Comparison of ENCODE assay signal across 25 cellular contexts in the genomic region with DNA sequence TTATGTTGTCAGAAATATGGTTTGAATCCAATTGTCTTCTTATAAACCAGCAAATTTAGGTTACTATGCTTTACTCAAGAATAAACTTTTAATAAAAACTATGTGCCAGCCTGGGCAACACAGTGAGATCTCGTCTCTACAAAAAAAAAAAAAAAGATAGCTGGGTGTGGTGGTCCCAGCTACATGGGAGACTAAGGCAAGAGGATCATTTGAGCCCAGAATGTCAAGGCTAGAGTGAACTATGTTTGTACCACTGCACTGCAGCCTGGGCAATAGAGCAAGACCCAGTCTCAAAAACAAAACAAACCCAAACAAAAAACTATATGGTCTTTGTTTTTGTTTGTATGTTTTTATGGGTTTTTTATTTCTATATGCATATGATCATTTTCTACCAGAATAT.
"Had no signal": no experiment of that assay in that cellular context is flagged by ENCODE, and none has a peak within 500 bp of the region (broad histone marks: within the 10 kb centered on the region; RNA-seq: fewer than 3 reads in every experiment).

No MANE protein-coding gene starts in this region.

- H3K36me3 Mint-ChIP-seq: activated naive CD4-positive, alpha-beta T cell treated with anti-CD3 and anti-CD28 coated beads, Interleukin-2, amount 50 U/mL, for 72 hours had no signal

- H3K4me3 ChIP-seq: adrenal gland, body of pancreas, breast epithelium, SJCRH30, SK-N-MC had no signal

- H3K27ac Mint-ChIP-seq: activated CD4-positive, alpha-beta T cell treated with anti-CD3 and anti-CD28 coated beads, Interleukin-2, amount 10 ng/mL, durations not matched to agents 7 days and 5 days; activated CD8-positive, alpha-beta T cell treated with anti-CD3 and anti-CD28 coated beads, Interleukin-2, amount 10 ng/mL, durations not matched to agents 7 days and 5 days; activated naive CD4-positive, alpha-beta T cell treated with anti-CD3 and anti-CD28 coated beads for 36 hours; activated naive CD4-positive, alpha-beta T cell treated with anti-CD3 and anti-CD28 coated beads, Interleukin-2, amount 50 U/mL, for 72 hours; activated T-cell treated with anti-CD3 and anti-CD28 coated beads, Interleukin-2, amount 50 U/mL, for 24 hours; activated T-helper 2 cell treated with anti-CD3 and anti-CD28 coated beads, Interferon-gamma antibody, Interleukin-2, Interleukin-4, amounts not matched to agents 10 μg/mL and 5 μg/mL and 100 μg/mL, durations not matched to agents 14 hours and 24 hours and 36 hours had no signal

- H3K4me1 ChIP-seq: breast epithelium had no signal

- H3K36me3 ChIP-seq: adrenal gland, breast epithelium, SJCRH30, WERI-Rb-1 had no signal

- ATAC-seq: activated CD8-positive, alpha-beta T cell treated with anti-CD3 and anti-CD28 coated beads, Interleukin-2, amount 10 ng/mL, durations not matched to agents 7 days and 5 days; activated naive CD4-positive, alpha-beta T cell treated with anti-CD3 and anti-CD28 coated beads, Interleukin-2, amount 50 U/mL, for 72 hours had no signal

- H3K27me3 Mint-ChIP-seq: activated T-cell treated with anti-CD3 and anti-CD28 coated beads, Interleukin-2, amount 50 U/mL, for 24 hours had no signal

- H3K27ac ChIP-seq: adrenal gland, SJCRH30, SK-N-MC, WERI-Rb-1 had no signal

- H3K4me3 Mint-ChIP-seq: activated CD4-positive, alpha-beta T cell treated with anti-CD3 and anti-CD28 coated beads, Interleukin-2, amount 10 ng/mL, durations not matched to agents 7 days and 5 days; activated CD8-positive, alpha-beta T cell treated with anti-CD3 and anti-CD28 coated beads, Interleukin-2, amount 10 ng/mL, durations not matched to agents 7 days and 5 days; activated naive CD4-positive, alpha-beta T cell treated with anti-CD3 and anti-CD28 coated beads for 36 hours; activated T-cell treated with anti-CD3 and anti-CD28 coated beads, Interleukin-2, amount 50 U/mL, for 24 hours had no signal

- H3K27me3 ChIP-seq: adrenal gland, body of pancreas, breast epithelium, SJCRH30 had no signal

- FAIRE-seq: astrocyte had no signal

- DNase-seq: activated CD4-positive, alpha-beta T cell treated with anti-CD3 and anti-CD28 coated beads, Interleukin-2, amount 10 ng/mL, durations not matched to agents 7 days and 5 days; activated CD4-positive, alpha-beta T cell treated with anti-CD3 and anti-CD28 coated beads, Interleukin-2, amount 50 U/mL, for 48 hours; activated CD8-positive, alpha-beta T cell treated with anti-CD3 and anti-CD28 coated beads, Interleukin-2, amount 10 ng/mL, durations not matched to agents 7 days and 5 days; activated gamma-delta T cell; activated naive CD4-positive, alpha-beta T cell treated with anti-CD3 and anti-CD28 coated beads for 36 hours; activated T-cell treated with anti-CD3 and anti-CD28 coated beads, Interleukin-2, amount 50 U/mL, for 24 hours; adrenal gland; body of pancreas; NCI-H1092 treated with DMSO at 0.1 percent for 48 hours; NCI-H187 treated with DMSO at 0.1 percent for 48 hours; NCI-H2081; NCI-H510A; NCI-H526; NCI-H748 treated with DMSO at 0.1 percent for 48 hours; NK-92 treated with Interleukin-12 subunit alpha and Interleukin-12 subunit beta, amount 100 ng/mL, for 24 hours; PC-3; SHP77; T1000; WERI-Rb-1 had no signal

- H3K9me3 ChIP-seq: adrenal gland, body of pancreas, breast epithelium, SJCRH30 had no signal

- H3K9me3 Mint-ChIP-seq: activated CD4-positive, alpha-beta T cell treated with anti-CD3 and anti-CD28 coated beads, Interleukin-2, amount 10 ng/mL, durations not matched to agents 7 days and 5 days; activated naive CD4-positive, alpha-beta T cell treated with anti-CD3 and anti-CD28 coated beads for 36 hours; activated naive CD4-positive, alpha-beta T cell treated with anti-CD3 and anti-CD28 coated beads, Interleukin-2, amount 50 U/mL, for 72 hours; activated T-cell treated with anti-CD3 and anti-CD28 coated beads, Interleukin-2, amount 50 U/mL, for 24 hours; activated T-helper 2 cell treated with anti-CD3 and anti-CD28 coated beads, Interferon-gamma antibody, Interleukin-2, Interleukin-4, amounts not matched to agents 10 μg/mL and 5 μg/mL and 100 μg/mL, durations not matched to agents 14 hours and 24 hours and 36 hours had no signal
